In the genomic region with DNA sequence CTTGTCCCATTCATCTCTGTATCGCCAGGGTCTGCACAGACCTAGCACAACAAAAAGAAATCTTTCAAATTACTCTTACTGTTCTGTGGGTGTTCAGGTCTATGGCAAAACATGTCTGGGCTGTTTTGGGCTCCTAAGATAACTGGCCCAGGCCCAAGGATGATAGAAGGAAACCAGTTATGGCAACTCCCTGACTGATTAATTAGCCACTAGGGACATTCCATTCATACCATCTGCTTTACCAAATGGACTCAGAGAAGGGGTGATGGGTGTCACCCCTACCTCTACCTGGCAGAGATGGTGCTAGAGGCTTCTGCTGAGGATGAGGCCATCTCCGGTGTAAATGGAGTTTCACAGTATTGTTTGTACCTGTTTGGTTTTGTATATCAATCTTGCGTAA, we compare ENCODE assay signal across 9 cellular contexts. TPM values are rescaled to one million over a fixed set of nuclear protein-coding genes. Genes with fewer than 3 reads are reported as not detected.
DNase-seq lines count a peak whose midpoint lies in the region; ATAC-seq and TF ChIP-seq lines count a peak whose summit lies in the region.
"Had no signal": no experiment of that assay in that cellular context is flagged by ENCODE, and none has a peak within 500 bp of the region (broad histone marks: within the 10 kb centered on the region; RNA-seq: fewer than 3 reads in every experiment).

No MANE protein-coding gene starts in this region.

- H3K4me3 ChIP-seq in NB4 (ENCODE audit: low read depth, low read length), result no peak overlapping the region
- H3K4me3 ChIP-seq in stomach, result peak overlapping the region in 2 of 4 donors; percentile 83 to 91

- peaks cover 25 to 28% of the 10 kb centered on the region in 2 donors for H3K4me1 Mint-ChIP-seq in effector memory CD8-positive, alpha-beta T cell (ENCODE audit: low read depth in 2 of 2)
- H3K4me1 Mint-ChIP-seq in osteocyte (ENCODE audit: unreplicated experiment), result peaks cover 14% of the 10 kb centered on the region

- peak; percentile 5 for TF ChIP-seq CTCF in NB4 (IDR thresholded peaks at IDR 0.05; ENCODE audit: low read depth, low read length)
- TF ChIP-seq CTCF in osteocyte (IDR thresholded peaks at IDR 0.05), result no peak
- no peak for TF ChIP-seq CTCF in stomach (IDR thresholded peaks at IDR 0.05)

- no peak for ATAC-seq in effector memory CD8-positive, alpha-beta T cell (replicated peaks)
- ATAC-seq in HG03520 (IDR thresholded peaks at IDR 0.05; ENCODE audit: unreplicated experiment), result no peak

- H3K4me1 ChIP-seq in stomach, result peaks cover 11 to 58% (median 42%) of the 10 kb centered on the region in 4 donors

- no peaks in the 10 kb centered on the region for H3K27me3 ChIP-seq in stomach

- TF ChIP-seq POLR2A in NB4 (IDR thresholded peaks at IDR 0.05; ENCODE audit: extremely low read depth, insufficient read length) (no peak), stomach (IDR thresholded peaks at IDR 0.05) (no peak)

- DNase-seq in EH (ENCODE audit: low read depth) (peak; percentile 45), NB4 (ENCODE audit: low read depth) (peak; percentile 18), osteocyte (ENCODE audit: extremely low spot score, unreplicated experiment) (no peak), NCI-H345 treated with DMSO at 0.1 percent for 48 hours (lab: John Stamatoyannopoulos, UW; ENCODE audit: unreplicated experiment) (no peak), CD1c-positive myeloid dendritic cell (ENCODE audit: extremely low spot score) (no peak), stomach (no peak)
- DNase-seq in effector memory CD8-positive, alpha-beta T cell, result no peak
- DNase-seq: NK-92 treated with Interleukin-12 subunit alpha and Interleukin-12 subunit beta, amount 100 ng/mL, for 24 hours had no signal

- intact Hi-C loops in stomach (cut with DNase I; ENCODE audit: low total_unique reads), result no loop called here

- peak overlapping the region; percentile 78 to 80 for H3K4me3 Mint-ChIP-seq in effector memory CD8-positive, alpha-beta T cell
- peak overlapping the region; percentile 76 for H3K4me3 Mint-ChIP-seq in osteocyte (ENCODE audit: unreplicated experiment)

- 87 to 93% (median 91%) methylated on average over 3 of the region's 3 CpGs for WGBS in stomach, 5 donors

- H3K27ac Mint-ChIP-seq in effector memory CD8-positive, alpha-beta T cell, result peak overlapping the region; percentile 11 to 27
- no peak overlapping the region for H3K27ac Mint-ChIP-seq in osteocyte (ENCODE audit: unreplicated experiment)

- H3K27me3 Mint-ChIP-seq in effector memory CD8-positive, alpha-beta T cell, result no peaks in the 10 kb centered on the region
- peaks cover 4% of the 10 kb centered on the region for H3K27me3 Mint-ChIP-seq in osteocyte (ENCODE audit: unreplicated experiment)

- TF ChIP-seq EP300 in stomach (IDR thresholded peaks at IDR 0.05), result no peak

- H3K36me3 ChIP-seq in stomach, result peaks cover 4 to 9% (median 6%) of the 10 kb centered on the region in 4 donors

- peaks cover 8% of the 10 kb centered on the region for H3K36me3 Mint-ChIP-seq in effector memory CD8-positive, alpha-beta T cell (ENCODE audit: insufficient read depth)
- peaks cover under 1% of the 10 kb centered on the region for H3K36me3 Mint-ChIP-seq in osteocyte (ENCODE audit: unreplicated experiment)

- H3K9me3 ChIP-seq in stomach, result no peaks in the 10 kb centered on the region

- peak overlapping the region in 2 of 5 donors; percentile 87 to 89 for H3K27ac ChIP-seq in stomach

- H3K9me3 Mint-ChIP-seq in effector memory CD8-positive, alpha-beta T cell, result no peaks in the 10 kb centered on the region
- no peaks in the 10 kb centered on the region for H3K9me3 Mint-ChIP-seq in osteocyte (ENCODE audit: unreplicated experiment)

RNA-seq across cellular contexts. Expression of a gene that starts 1.9 kb away (rescaled TPM):
- total RNA-seq in osteocyte (3.3 and 3.9 TPM in 2 replicates), stomach (10 to 100 TPM in 2 of 5 donors, 1 to 10 TPM in 3; 1.2 to 19.6 (median 7.7) TPM)
- polyA plus RNA-seq in stomach, result 1 to 10 TPM; 3.7 to 8.0 (median 5.0) TPM

Comparison
In these comparisons a context has a peak if more than half of its experiments do, and no peak if none do; other contexts are left out.
1. DNase-seq: peak in EH (single experiment) and NB4 (single experiment); none in effector memory CD8-positive, alpha-beta T cell (0 of 3), osteocyte (single experiment), NCI-H345 treated with DMSO at 0.1 percent for 48 hours (single experiment), CD1c-positive myeloid dendritic cell (single experiment) and stomach (single experiment).